Comparison of ENCODE assay signal across 8 cellular contexts in the genomic region with DNA sequence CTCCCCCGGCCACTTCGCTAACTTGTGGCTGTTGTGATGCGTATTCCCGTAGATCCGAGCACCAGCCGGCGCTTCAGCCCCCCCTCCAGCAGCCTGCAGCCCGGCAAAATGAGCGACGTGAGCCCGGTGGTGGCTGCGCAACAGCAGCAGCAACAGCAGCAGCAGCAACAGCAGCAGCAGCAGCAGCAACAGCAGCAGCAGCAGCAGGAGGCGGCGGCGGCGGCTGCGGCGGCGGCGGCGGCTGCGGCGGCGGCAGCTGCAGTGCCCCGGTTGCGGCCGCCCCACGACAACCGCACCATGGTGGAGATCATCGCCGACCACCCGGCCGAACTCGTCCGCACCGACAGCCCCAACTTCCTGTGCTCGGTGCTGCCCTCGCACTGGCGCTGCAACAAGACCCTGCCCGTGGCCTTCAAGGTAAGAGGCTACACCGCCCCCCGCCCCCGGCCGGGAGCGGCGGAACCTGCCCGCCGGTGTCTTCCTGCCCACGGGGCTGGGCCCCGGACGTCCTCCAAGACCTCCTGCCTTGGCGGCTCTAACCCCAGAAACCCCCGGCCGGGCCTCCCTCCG. TPM values are rescaled to one million over a fixed set of nuclear protein-coding genes. Genes with fewer than 3 reads are reported as not detected.
DNase-seq lines count a peak whose midpoint lies in the region; ATAC-seq lines count a peak whose summit lies in the region.

No MANE protein-coding gene starts in this region.

- no peaks in the 10 kb centered on the region for H3K27me3 ChIP-seq in SJSA1 (replicated peaks)

- H3K4me1 ChIP-seq in SJSA1 (replicated peaks), result peaks cover 20% of the 10 kb centered on the region

- peak overlapping the region; percentile 87 for H3K27ac ChIP-seq in SJSA1
- H3K27ac ChIP-seq in angular gyrus (ENCODE audit: low read depth, low read length), result peak overlapping the region; percentile 66
- peak overlapping the region in 20 of 21 experiments; percentile 69 to 95 (median 84) for H3K27ac ChIP-seq in skin epidermis

- H3K4me3 ChIP-seq in SJSA1, result peak overlapping the region; percentile 87
- H3K4me3 ChIP-seq in iPS-11a (ENCODE audit: low read depth, low read length), result peak overlapping the region; percentile 67
- peak overlapping the region; percentile 51 to 76 (median 65) for H3K4me3 ChIP-seq in skin epidermis

- no peaks in the 10 kb centered on the region for H3K9me3 ChIP-seq in SJSA1 (replicated peaks)

- DNase-seq in NCI-H1105 treated with DMSO at 0.1 percent for 48 hours (lab: John Stamatoyannopoulos, UW) (peak; percentile 20), NCI-H1105 (lab: John Stamatoyannopoulos, UW) (no peak), SJSA1 (ENCODE audit: low read depth in 1 of 2, low spot score in 2 of 2) (peak; percentile 60 to 71), NCI-H1930 (lab: John Stamatoyannopoulos, UW) (no peak)

- H3K36me3 ChIP-seq in SJSA1, result peaks cover 22% of the 10 kb centered on the region

- no peak for ATAC-seq in HG03571 (IDR thresholded peaks at IDR 0.05; ENCODE audit: unreplicated experiment)

RNA-seq across cellular contexts. Expression of gene SUPT3H, which starts 44.9 kb away (rescaled TPM):
- 6.7 and 11.4 TPM in 2 replicates for total RNA-seq in SJSA1 (2014; rRNA removed; shearing (Covaris generic))

Comparison
In these comparisons a context has a peak if more than half of its experiments do, and no peak if none do; other contexts are left out.
1. DNase-seq: peak in NCI-H1105 treated with DMSO at 0.1 percent for 48 hours (single experiment) and SJSA1 (2 of 2); none in NCI-H1105 (single experiment) and NCI-H1930 (0 of 2).
2. Peak in every context shown above with its lines, with median percentiles within 50 percentile points of each other: H3K27ac ChIP-seq and H3K4me3 ChIP-seq.